In the genomic region with DNA sequence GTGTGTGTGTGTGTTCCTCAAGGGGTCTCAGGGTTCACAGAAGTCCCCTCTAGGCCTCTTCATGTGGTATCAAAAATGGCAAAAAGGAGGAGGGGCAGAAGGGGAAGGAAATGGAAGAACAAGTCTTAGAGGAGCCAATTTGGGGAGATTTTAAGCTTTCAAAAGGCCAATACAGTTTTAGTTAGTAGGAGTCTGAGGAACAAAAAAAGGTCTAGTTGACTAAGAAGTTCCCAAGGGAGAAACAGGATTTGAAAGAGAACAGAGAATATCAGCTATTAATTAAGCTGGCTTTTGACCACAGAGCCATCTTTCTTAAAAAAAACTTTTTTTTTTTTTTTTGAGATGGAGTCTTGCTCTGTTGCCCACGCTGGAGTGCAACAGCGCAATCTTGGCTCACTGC, we compare ENCODE assay signal across 21 cellular contexts. TPM values are rescaled to one million over a fixed set of nuclear protein-coding genes. Genes with fewer than 3 reads are reported as not detected.
DNase-seq lines count a peak whose midpoint lies in the region; ATAC-seq and TF ChIP-seq lines count a peak whose summit lies in the region.
"Had no signal": no experiment of that assay in that cellular context is flagged by ENCODE, and none has a peak within 500 bp of the region (broad histone marks: within the 10 kb centered on the region; RNA-seq: fewer than 3 reads in every experiment).

No MANE protein-coding gene starts in this region.

- no peaks in the 10 kb centered on the region for H3K36me3 ChIP-seq in MM.1S (replicated peaks; ENCODE audit: insufficient read depth, low read length)
- peaks cover 0 to 10% (median 0%) of the 10 kb centered on the region in 6 donors for H3K36me3 ChIP-seq in spleen
- no peaks in the 10 kb centered on the region for H3K36me3 ChIP-seq in tibial nerve
- H3K36me3 ChIP-seq: right atrium auricular region had no signal

- peaks cover 14% of the 10 kb centered on the region for H3F3A ChIP-seq in MM.1S (ENCODE audit: insufficient read depth, low read length)

- intact Hi-C loops in spleen (cut with DNase I; ENCODE audit: low total_unique reads): no loop called here

- POLR2A ChIA-PET in activated naive CD8-positive, alpha-beta T cell treated with anti-CD3 and anti-CD28 coated beads, Interleukin-2, amount 10 ng/mL, durations not matched to agents 7 days and 5 days (lab: Charles Lee): interaction anchor here (0.8 to 3.3 kb wide), 4 partner anchors 12 to 91 kb away, joined by 3 to 21 read pairs (median 5); no protein-coding TSS in a partner anchor

- DNase-seq in activated T-cell treated with anti-CD3 and anti-CD28 coated beads, Interleukin-2, amount 50 U/mL, for 72 hours: no peak
- DNase-seq in activated T-cell treated with anti-CD3 and anti-CD28 coated beads, Interleukin-2, amount 50 U/mL, for 1 hour: no peak
- DNase-seq in MM.1S (no peak), spleen (no peak), GM19240 (ENCODE audit: insufficient read length, low spot score) (no peak), tibial nerve (ENCODE audit: low spot score in 2 of 2) (no peak)
- no peak for DNase-seq in activated naive CD8-positive, alpha-beta T cell treated with anti-CD3 and anti-CD28 coated beads, Interleukin-2, amount 10 ng/mL, durations not matched to agents 7 days and 5 days
- no peak for DNase-seq in stimulated activated effector memory CD8-positive, alpha-beta T cell treated with anti-CD3 and anti-CD28 coated beads, Interleukin-12 subunit alpha, Interleukin-12 subunit beta, amount 100 ng/mL, for 72 hours (ENCODE audit: low spot score in 2 of 2)
- DNase-seq: activated CD8-positive, alpha-beta memory T cell treated with anti-CD3 and anti-CD28 coated beads for 24 hours; activated gamma-delta T cell treated with Interleukin-2 at 50 U/mL for 16 hours; Caco-2; GM23248; head of caudate nucleus; KG1; left ventricle myocardium superior; NCI-H1092 treated with DMSO at 0.1 percent for 48 hours; NCI-H2081 treated with DMSO at 0.1 percent for 48 hours; NCI-H510A; RPMI8226; trophoblast cell had no signal

- no peaks in the 10 kb centered on the region for H3K9me3 Mint-ChIP-seq in activated T-cell treated with anti-CD3 and anti-CD28 coated beads, Interleukin-2, amount 50 U/mL, for 72 hours
- H3K9me3 Mint-ChIP-seq in activated naive CD8-positive, alpha-beta T cell treated with anti-CD3 and anti-CD28 coated beads, Interleukin-2, amount 10 ng/mL, durations not matched to agents 7 days and 5 days: no peaks in the 10 kb centered on the region
- no peaks in the 10 kb centered on the region for H3K9me3 Mint-ChIP-seq in stimulated activated effector memory CD8-positive, alpha-beta T cell treated with anti-CD3 and anti-CD28 coated beads, Interleukin-12 subunit alpha, Interleukin-12 subunit beta, amount 100 ng/mL, for 72 hours

- no peak overlapping the region for H2AFZ ChIP-seq in MM.1S (ENCODE audit: low read length)
- H2AFZ ChIP-seq: GM23248 had no signal

- H3K27me3 ChIP-seq in MM.1S (replicated peaks; ENCODE audit: insufficient read depth, low read length) (no peaks in the 10 kb centered on the region), spleen (replicated peaks in 1 of 7) (no peaks in the 10 kb centered on the region), tibial nerve (no peaks in the 10 kb centered on the region)
- H3K27me3 ChIP-seq: right atrium auricular region had no signal

- no peak for ATAC-seq in activated T-cell treated with anti-CD3 and anti-CD28 coated beads, Interleukin-2, amount 50 U/mL, for 72 hours (replicated peaks in 1 of 2)
- no peak for ATAC-seq in activated naive CD8-positive, alpha-beta T cell treated with anti-CD3 and anti-CD28 coated beads, Interleukin-2, amount 10 ng/mL, durations not matched to agents 7 days and 5 days (ENCODE audit: low read depth)
- ATAC-seq in stimulated activated effector memory CD8-positive, alpha-beta T cell treated with anti-CD3 and anti-CD28 coated beads, Interleukin-12 subunit alpha, Interleukin-12 subunit beta, amount 100 ng/mL, for 72 hours: no peak
- ATAC-seq: left ventricle myocardium superior had no signal

- no peak for TF ChIP-seq CTCF in MM.1S (IDR thresholded peaks at IDR 0.05; ENCODE audit: low read length)
- no peak for TF ChIP-seq CTCF in spleen (IDR thresholded peaks at IDR 0.05 in 8 of 11, conservative IDR thresholded peaks at IDR 0.05 in 3 of 11)
- no peak for TF ChIP-seq CTCF in tibial nerve (IDR thresholded peaks at IDR 0.05)

- peak overlapping the region; percentile 65 to 78 for H3K4me3 Mint-ChIP-seq in activated T-cell treated with anti-CD3 and anti-CD28 coated beads, Interleukin-2, amount 50 U/mL, for 72 hours
- peak overlapping the region; percentile 77 for H3K4me3 Mint-ChIP-seq in activated naive CD8-positive, alpha-beta T cell treated with anti-CD3 and anti-CD28 coated beads, Interleukin-2, amount 10 ng/mL, durations not matched to agents 7 days and 5 days
- peak overlapping the region; percentile 65 for H3K4me3 Mint-ChIP-seq in stimulated activated effector memory CD8-positive, alpha-beta T cell treated with anti-CD3 and anti-CD28 coated beads, Interleukin-12 subunit alpha, Interleukin-12 subunit beta, amount 100 ng/mL, for 72 hours

- H3K4me1 Mint-ChIP-seq in activated T-cell treated with anti-CD3 and anti-CD28 coated beads, Interleukin-2, amount 50 U/mL, for 72 hours (ENCODE audit: low read depth): peaks cover 83% of the 10 kb centered on the region
- peaks cover 48% of the 10 kb centered on the region for H3K4me1 Mint-ChIP-seq in activated naive CD8-positive, alpha-beta T cell treated with anti-CD3 and anti-CD28 coated beads, Interleukin-2, amount 10 ng/mL, durations not matched to agents 7 days and 5 days
- peaks cover 57% of the 10 kb centered on the region for H3K4me1 Mint-ChIP-seq in stimulated activated effector memory CD8-positive, alpha-beta T cell treated with anti-CD3 and anti-CD28 coated beads, Interleukin-12 subunit alpha, Interleukin-12 subunit beta, amount 100 ng/mL, for 72 hours

- H3K79me2 ChIP-seq in MM.1S (ENCODE audit: low read length): peaks cover 47% of the 10 kb centered on the region

- H3K9ac ChIP-seq in MM.1S (ENCODE audit: low read length): no peak overlapping the region; the same call in 1 of the 2 replicates
- H3K9ac ChIP-seq: GM23248 had no signal

- H3K36me3 Mint-ChIP-seq in activated T-cell treated with anti-CD3 and anti-CD28 coated beads, Interleukin-2, amount 50 U/mL, for 72 hours (ENCODE audit: insufficient read depth in 2 of 2): peaks cover 4 to 26% of the 10 kb centered on the region in 2 donors
- peaks cover 51% of the 10 kb centered on the region for H3K36me3 Mint-ChIP-seq in activated naive CD8-positive, alpha-beta T cell treated with anti-CD3 and anti-CD28 coated beads, Interleukin-2, amount 10 ng/mL, durations not matched to agents 7 days and 5 days
- peaks cover 25% of the 10 kb centered on the region for H3K36me3 Mint-ChIP-seq in stimulated activated effector memory CD8-positive, alpha-beta T cell treated with anti-CD3 and anti-CD28 coated beads, Interleukin-12 subunit alpha, Interleukin-12 subunit beta, amount 100 ng/mL, for 72 hours

- H3K9me3 ChIP-seq in MM.1S (replicated peaks; ENCODE audit: insufficient read depth, low read length): no peaks in the 10 kb centered on the region
- no peaks in the 10 kb centered on the region for H3K9me3 ChIP-seq in spleen
- H3K9me3 ChIP-seq in tibial nerve: no peaks in the 10 kb centered on the region
- H3K9me3 ChIP-seq: Caco-2, right atrium auricular region had no signal

- H3K27ac Mint-ChIP-seq in activated T-cell treated with anti-CD3 and anti-CD28 coated beads, Interleukin-2, amount 50 U/mL, for 72 hours: peak overlapping the region; percentile 84
- H3K27ac Mint-ChIP-seq in activated naive CD8-positive, alpha-beta T cell treated with anti-CD3 and anti-CD28 coated beads, Interleukin-2, amount 10 ng/mL, durations not matched to agents 7 days and 5 days: peak overlapping the region; percentile 54
- peak overlapping the region; percentile 91 for H3K27ac Mint-ChIP-seq in stimulated activated effector memory CD8-positive, alpha-beta T cell treated with anti-CD3 and anti-CD28 coated beads, Interleukin-12 subunit alpha, Interleukin-12 subunit beta, amount 100 ng/mL, for 72 hours

- H3K27me3 Mint-ChIP-seq in activated T-cell treated with anti-CD3 and anti-CD28 coated beads, Interleukin-2, amount 50 U/mL, for 72 hours (ENCODE audit: low read depth): no peaks in the 10 kb centered on the region
- no peaks in the 10 kb centered on the region for H3K27me3 Mint-ChIP-seq in activated naive CD8-positive, alpha-beta T cell treated with anti-CD3 and anti-CD28 coated beads, Interleukin-2, amount 10 ng/mL, durations not matched to agents 7 days and 5 days

- no peak for TF ChIP-seq POLR2A in spleen (IDR thresholded peaks at IDR 0.05)
- no peak for TF ChIP-seq POLR2A in tibial nerve (IDR thresholded peaks at IDR 0.05)

- peak overlapping the region; percentile 94; the same call in 1 of the 2 replicates for H3K4me2 ChIP-seq in MM.1S (ENCODE audit: low read depth, low read length)

- no peak for TF ChIP-seq EP300 in tibial nerve (IDR thresholded peaks at IDR 0.05)

- H3K27ac ChIP-seq in MM.1S (ENCODE audit: low read length) (peak overlapping the region; percentile 81; the same call in 1 of the 2 replicates), spleen (peak overlapping the region in 1 of 8 donors; percentile 46), tibial nerve (no peak overlapping the region)
- H3K27ac ChIP-seq: GM23248, right atrium auricular region had no signal

- WGBS in spleen, 5 donors: 57 to 84% (median 83%) methylated on average over 2 of the region's 2 CpGs
- WGBS in tibial nerve, 2 donors: 88 to 91% methylated on average over 2 of the region's 2 CpGs

- H3K4me1 ChIP-seq in MM.1S (ENCODE audit: low read length): peaks cover 21% of the 10 kb centered on the region
- H3K4me1 ChIP-seq in spleen: peaks cover 2 to 89% (median 38%) of the 10 kb centered on the region in 6 donors
- H3K4me1 ChIP-seq in tibial nerve: peaks cover 0 to 22% (median 0%) of the 10 kb centered on the region in 4 donors
- H3K4me1 ChIP-seq: Caco-2, right atrium auricular region had no signal

- H4K20me1 ChIP-seq in MM.1S (ENCODE audit: insufficient read depth, low read length): no peaks in the 10 kb centered on the region

- H3K4me3 ChIP-seq in MM.1S (ENCODE audit: low read length): no peak overlapping the region
- no peak overlapping the region for H3K4me3 ChIP-seq in spleen
- H3K4me3 ChIP-seq in tibial nerve: no peak overlapping the region
- H3K4me3 ChIP-seq: GM23248, right atrium auricular region had no signal

- H3K9me2 ChIP-seq in MM.1S (replicated peaks; ENCODE audit: insufficient read depth, low read length): no peaks in the 10 kb centered on the region

RNA-seq across cellular contexts. Expression of a gene that starts 7.1 kb away (rescaled TPM):
- 10 to 100 TPM; 40.5 to 43.3 TPM for total RNA-seq in activated T-cell treated with anti-CD3 and anti-CD28 coated beads, Interleukin-2, amount 50 U/mL, for 72 hours
- 10 to 100 TPM; 29.0 to 31.2 TPM for total RNA-seq in activated naive CD8-positive, alpha-beta T cell treated with anti-CD3 and anti-CD28 coated beads, Interleukin-2, amount 10 ng/mL, durations not matched to agents 7 days and 5 days
- total RNA-seq in spleen (10 to 100 TPM in 4 of 7 donors, 1 to 10 TPM in 3; 7.2 to 12.9 (median 10.6) TPM), tibial nerve (10 to 100 TPM in 1 of 4 donors, 1 to 10 TPM in 3; 6.9 to 12.0 (median 7.2) TPM)
- 1 to 10 TPM; 1.8 to 2.8 (median 2.3) TPM for polyA plus RNA-seq in spleen
